11 cellular contexts compared by ENCODE assay signal in genomic region chr15:52789008-52789600, GRCh38. TPM values are rescaled to one million over a fixed set of nuclear protein-coding genes. Genes with fewer than 3 reads are reported as not detected.
DNase-seq lines count a peak whose midpoint lies in the region; ATAC-seq, FAIRE-seq and TF ChIP-seq lines count a peak whose summit lies in the region.
"Had no signal": no experiment of that assay in that cellular context is flagged by ENCODE, and none has a peak within 500 bp of the region (broad histone marks: within the 10 kb centered on the region; RNA-seq: fewer than 3 reads in every experiment).

No MANE protein-coding gene starts in this region.

- DNase-seq in stimulated activated naive CD8-positive, alpha-beta T cell treated with anti-CD3 and anti-CD28 coated beads, Interleukin-15, Interleukin-2, amounts not matched to agents 100 U/mL and 50 U/mL, for 24 hours, result no peak
- DNase-seq in MCF 10A (ENCODE audit: unreplicated experiment) (no peak), naive B cell (no peak), small intestine (no peak), RKO (ENCODE audit: low spot score) (no peak), NK-92 (lab: John Stamatoyannopoulos, UW; ENCODE audit: unreplicated experiment) (no peak), NCI-H1694 (lab: John Stamatoyannopoulos, UW) (no peak)
- DNase-seq: NCI-H226 had no signal

- no peaks in the 10 kb centered on the region for H3K36me3 Mint-ChIP-seq in stimulated activated naive CD8-positive, alpha-beta T cell treated with anti-CD3 and anti-CD28 coated beads, Interleukin-15, Interleukin-2, amounts not matched to agents 100 ng/mL and 50 ng/mL, for 24 hours (ENCODE audit: low read depth)
- H3K36me3 Mint-ChIP-seq in MCF 10A (ENCODE audit: insufficient read depth, unreplicated experiment) (no peaks in the 10 kb centered on the region), naive B cell (peaks cover under 1 to 5% of the 10 kb centered on the region in 2 donors)

- CTCF ChIA-PET in MCF 10A (lab: Yijun Ruan, JAX), result interaction anchor here (0.6 to 2.2 kb wide), 2 partner anchors 9 kb away, joined by 3 to 11 read pairs; no protein-coding TSS in a partner anchor

- ATAC-seq in stimulated activated naive CD8-positive, alpha-beta T cell treated with anti-CD3 and anti-CD28 coated beads, Interleukin-15, Interleukin-2, amounts not matched to agents 100 U/mL and 50 U/mL, for 24 hours, result no peak
- ATAC-seq in naive B cell (ENCODE audit: low read depth in 2 of 2), result no peak

- no peak overlapping the region for H3K27ac ChIP-seq in small intestine (ENCODE audit: low read depth in 1 of 2, low read length in 1 of 2)

- peaks cover 24 to 69% of the 10 kb centered on the region in 2 donors for H3K27me3 ChIP-seq in small intestine (ENCODE audit: control insufficient read depth in 2 of 2, insufficient read depth in 2 of 2, low read length in 2 of 2)

- peaks cover 0 to 8% of the 10 kb centered on the region in 2 donors for H3K4me1 ChIP-seq in small intestine (ENCODE audit: control insufficient read depth in 2 of 2, insufficient read depth in 1 of 2, low read depth in 1 of 2, low read length in 1 of 2)

- H3K9me3 ChIP-seq in small intestine (ENCODE audit: control insufficient read depth, low read depth), result no peaks in the 10 kb centered on the region

- H3K36me3 ChIP-seq in small intestine (ENCODE audit: control insufficient read depth in 2 of 2, insufficient read depth in 2 of 2, low read length in 2 of 2), result no peaks in the 10 kb centered on the region

- no peaks in the 10 kb centered on the region for H3K9me3 Mint-ChIP-seq in stimulated activated naive CD8-positive, alpha-beta T cell treated with anti-CD3 and anti-CD28 coated beads, Interleukin-15, Interleukin-2, amounts not matched to agents 100 ng/mL and 50 ng/mL, for 24 hours
- H3K9me3 Mint-ChIP-seq in MCF 10A (ENCODE audit: unreplicated experiment) (no peaks in the 10 kb centered on the region), naive B cell (peaks cover 0 to 17% (median 4%) of the 10 kb centered on the region in 7 donors)

- intact Hi-C loops in MCF 10A (cut with micrococcal nuclease), result no loop called here

- WGBS in small intestine, 3 donors, result 5 to 11% (median 9%) methylated on average over 33 to 37 of the region's 37 CpGs

- no peak for TF ChIP-seq CTCF in MCF 10A (IDR thresholded peaks at IDR 0.05; ENCODE audit: unreplicated experiment)

- peaks cover 27% of the 10 kb centered on the region for H3K4me1 Mint-ChIP-seq in stimulated activated naive CD8-positive, alpha-beta T cell treated with anti-CD3 and anti-CD28 coated beads, Interleukin-15, Interleukin-2, amounts not matched to agents 100 ng/mL and 50 ng/mL, for 24 hours (ENCODE audit: low read depth)
- no peaks in the 10 kb centered on the region for H3K4me1 Mint-ChIP-seq in MCF 10A (ENCODE audit: insufficient read depth, unreplicated experiment)
- H3K4me1 Mint-ChIP-seq in naive B cell, result peaks cover 31 to 43% (median 42%) of the 10 kb centered on the region in 3 donors

- H3K4me3 ChIP-seq in small intestine (ENCODE audit: low read depth in 1 of 2, low read length in 2 of 2), result peak overlapping the region in 1 of 2 donors; percentile 59

- FAIRE-seq in small intestine (lab: Jason Lieb, UNC), result no peak

- peaks cover 83% of the 10 kb centered on the region for H3K27me3 Mint-ChIP-seq in stimulated activated naive CD8-positive, alpha-beta T cell treated with anti-CD3 and anti-CD28 coated beads, Interleukin-15, Interleukin-2, amounts not matched to agents 100 ng/mL and 50 ng/mL, for 24 hours
- H3K27me3 Mint-ChIP-seq in MCF 10A (ENCODE audit: insufficient read depth, unreplicated experiment) (peaks cover 76% of the 10 kb centered on the region), naive B cell (peaks cover 50 to 97% (median 76%) of the 10 kb centered on the region in 3 donors)

- BruUV-seq in MCF 10A (replicated peaks; lab: Mats Ljungman, UMichigan), result no TSS peak

- peak overlapping the region; percentile 39 for H3K4me3 Mint-ChIP-seq in stimulated activated naive CD8-positive, alpha-beta T cell treated with anti-CD3 and anti-CD28 coated beads, Interleukin-15, Interleukin-2, amounts not matched to agents 100 ng/mL and 50 ng/mL, for 24 hours
- H3K4me3 Mint-ChIP-seq in MCF 10A (ENCODE audit: unreplicated experiment) (peak overlapping the region; percentile 71), naive B cell (peak overlapping the region; percentile 50 to 91 (median 78))

- H3K27ac Mint-ChIP-seq in stimulated activated naive CD8-positive, alpha-beta T cell treated with anti-CD3 and anti-CD28 coated beads, Interleukin-15, Interleukin-2, amounts not matched to agents 100 ng/mL and 50 ng/mL, for 24 hours, result no peak overlapping the region
- H3K27ac Mint-ChIP-seq in MCF 10A (ENCODE audit: low read depth, unreplicated experiment) (no peak overlapping the region), naive B cell (peak overlapping the region in 5 of 6 donors; percentile 57 to 82 (median 66))

- POLR2A ChIA-PET in MCF 10A (lab: Yijun Ruan, JAX), result no interaction called here

RNA-seq across cellular contexts. Expression of gene ONECUT1, which starts 1.0 kb away (rescaled TPM):
- total RNA-seq in MCF 10A (2022), result not detected in 2 replicates
- not detected for polyA plus RNA-seq in naive B cell (ENCODE audit: low read depth in 6 of 6)
- not detected for polyA plus RNA-seq in small intestine
- total RNA-seq: activated CD8-positive, alpha-beta memory T cell treated with anti-CD3 and anti-CD28 coated beads for 36 hours had no signal
- polyA plus RNA-seq: esophagus had no signal

Comparison
In these comparisons a context has a peak if more than half of its experiments do, and no peak if none do; other contexts are left out.
1. H3K27ac Mint-ChIP-seq: peak in naive B cell (5 of 6); none in stimulated activated naive CD8-positive, alpha-beta T cell treated with anti-CD3 and anti-CD28 coated beads, Interleukin-15, Interleukin-2, amounts not matched to agents 100 ng/mL and 50 ng/mL, for 24 hours (single experiment) and MCF 10A (single experiment).
2. Peak in every context shown above with its lines, with median percentiles within 50 percentile points of each other: H3K4me3 Mint-ChIP-seq.